In genomic region chr5:71865202-71865601, GRCh38 we compare ENCODE assay signal across 13 cellular contexts.
DNase-seq lines count a peak whose midpoint lies in the region; ATAC-seq and TF ChIP-seq lines count a peak whose summit lies in the region.
"Had no signal": no experiment of that assay in that cellular context is flagged by ENCODE, and none has a peak within 500 bp of the region (broad histone marks: within the 10 kb centered on the region; RNA-seq: fewer than 3 reads in every experiment).

No MANE protein-coding gene starts in this region.

- H3K36me3 ChIP-seq in MG63, result no peaks in the 10 kb centered on the region
- H3K36me3 ChIP-seq in CD4-positive, alpha-beta memory T cell (ENCODE audit: insufficient read depth, low read length), result no peaks in the 10 kb centered on the region
- H3K36me3 ChIP-seq: esophagus squamous epithelium, ovary had no signal

- POLR2A ChIA-PET in CD4-positive, alpha-beta T cell (lab: Charles Lee), result no interaction called here
- POLR2A ChIA-PET in CD4-positive, alpha-beta memory T cell (lab: Charles Lee; ENCODE audit: partially characterized antibody), result no interaction called here

- H3K36me3 Mint-ChIP-seq in neural crest cell (ENCODE audit: low read depth), result no peaks in the 10 kb centered on the region
- no peaks in the 10 kb centered on the region for H3K36me3 Mint-ChIP-seq in CD4-positive, alpha-beta T cell (ENCODE audit: low read depth)
- H3K36me3 Mint-ChIP-seq in CD4-positive, alpha-beta memory T cell, result no peaks in the 10 kb centered on the region
- no peaks in the 10 kb centered on the region for H3K36me3 Mint-ChIP-seq in activated CD8-positive, alpha-beta memory T cell treated with anti-CD3 and anti-CD28 coated beads, Interleukin-2, amount 10 ng/mL, durations not matched to agents 7 days and 5 days
- H3K36me3 Mint-ChIP-seq: activated naive CD8-positive, alpha-beta T cell treated with anti-CD3 and anti-CD28 coated beads, Interleukin-2, amount 10 ng/mL, durations not matched to agents 7 days and 5 days had no signal

- peak overlapping the region; percentile 48 for H3K27ac Mint-ChIP-seq in neural crest cell (ENCODE audit: unreplicated experiment)
- no peak overlapping the region for H3K27ac Mint-ChIP-seq in CD4-positive, alpha-beta T cell
- no peak overlapping the region for H3K27ac Mint-ChIP-seq in CD4-positive, alpha-beta memory T cell
- H3K27ac Mint-ChIP-seq in activated CD8-positive, alpha-beta memory T cell treated with anti-CD3 and anti-CD28 coated beads, Interleukin-2, amount 10 ng/mL, durations not matched to agents 7 days and 5 days, result no peak overlapping the region
- H3K27ac Mint-ChIP-seq: activated naive CD8-positive, alpha-beta T cell treated with anti-CD3 and anti-CD28 coated beads, Interleukin-2, amount 10 ng/mL, durations not matched to agents 7 days and 5 days had no signal

- H3K4me1 Mint-ChIP-seq in neural crest cell, result no peaks in the 10 kb centered on the region
- H3K4me1 Mint-ChIP-seq in CD4-positive, alpha-beta T cell (ENCODE audit: low read depth), result no peaks in the 10 kb centered on the region
- no peaks in the 10 kb centered on the region for H3K4me1 Mint-ChIP-seq in CD4-positive, alpha-beta memory T cell
- H3K4me1 Mint-ChIP-seq in activated CD8-positive, alpha-beta memory T cell treated with anti-CD3 and anti-CD28 coated beads, Interleukin-2, amount 10 ng/mL, durations not matched to agents 7 days and 5 days, result no peaks in the 10 kb centered on the region
- H3K4me1 Mint-ChIP-seq: activated naive CD8-positive, alpha-beta T cell treated with anti-CD3 and anti-CD28 coated beads, Interleukin-2, amount 10 ng/mL, durations not matched to agents 7 days and 5 days had no signal

- H3K27me3 ChIP-seq in MG63, result no peaks in the 10 kb centered on the region
- H3K27me3 ChIP-seq in CD4-positive, alpha-beta T cell (ENCODE audit: control insufficient read depth, insufficient read depth, low read length), result peaks cover 7% of the 10 kb centered on the region
- H3K27me3 ChIP-seq in CD4-positive, alpha-beta memory T cell (ENCODE audit: insufficient read depth, low read length), result no peaks in the 10 kb centered on the region
- H3K27me3 ChIP-seq: ovary had no signal

- H3K4me1 ChIP-seq in CD4-positive, alpha-beta memory T cell (ENCODE audit: insufficient read depth, low read length), result no peaks in the 10 kb centered on the region

- no peak for TF ChIP-seq CTCF in neural crest cell (conservative IDR thresholded peaks at IDR 0.05)
- TF ChIP-seq CTCF in CD4-positive, alpha-beta T cell (IDR thresholded peaks at IDR 0.05), result no peak

- no peak overlapping the region for H3K4me3 ChIP-seq in MG63
- no peak overlapping the region for H3K4me3 ChIP-seq in CD4-positive, alpha-beta memory T cell (ENCODE audit: low read length in 2 of 2)
- H3K4me3 ChIP-seq: esophagus squamous epithelium, ovary had no signal

- peak overlapping the region; percentile 77 for H3K27ac ChIP-seq in caudate nucleus (ENCODE audit: low read depth, low read length)
- H3K27ac ChIP-seq in CD4-positive, alpha-beta T cell (ENCODE audit: low read depth, low read length), result no peak overlapping the region
- no peak overlapping the region for H3K27ac ChIP-seq in CD4-positive, alpha-beta memory T cell (ENCODE audit: low read depth, low read length)
- H3K27ac ChIP-seq: esophagus squamous epithelium, ovary had no signal

- H3K9me3 ChIP-seq in MG63, result no peaks in the 10 kb centered on the region
- H3K9me3 ChIP-seq in CD4-positive, alpha-beta T cell (ENCODE audit: control insufficient read depth, low read length), result no peaks in the 10 kb centered on the region
- no peaks in the 10 kb centered on the region for H3K9me3 ChIP-seq in CD4-positive, alpha-beta memory T cell (ENCODE audit: control insufficient read depth in 1 of 2, low read length in 2 of 2)
- H3K9me3 ChIP-seq: ovary had no signal

- H3K27me3 Mint-ChIP-seq in neural crest cell (ENCODE audit: low read depth), result no peaks in the 10 kb centered on the region
- H3K27me3 Mint-ChIP-seq in CD4-positive, alpha-beta T cell, result peaks cover 46% of the 10 kb centered on the region
- H3K27me3 Mint-ChIP-seq in CD4-positive, alpha-beta memory T cell, result peaks cover 14% of the 10 kb centered on the region in 2 donors
- H3K27me3 Mint-ChIP-seq in activated CD8-positive, alpha-beta memory T cell treated with anti-CD3 and anti-CD28 coated beads, Interleukin-2, amount 10 ng/mL, durations not matched to agents 7 days and 5 days, result peaks cover 16% of the 10 kb centered on the region

- no peak overlapping the region for H3K4me3 Mint-ChIP-seq in neural crest cell
- no peak overlapping the region for H3K4me3 Mint-ChIP-seq in CD4-positive, alpha-beta T cell
- no peak overlapping the region for H3K4me3 Mint-ChIP-seq in CD4-positive, alpha-beta memory T cell
- H3K4me3 Mint-ChIP-seq in activated CD8-positive, alpha-beta memory T cell treated with anti-CD3 and anti-CD28 coated beads, Interleukin-2, amount 10 ng/mL, durations not matched to agents 7 days and 5 days, result no peak overlapping the region
- H3K4me3 Mint-ChIP-seq: activated naive CD8-positive, alpha-beta T cell treated with anti-CD3 and anti-CD28 coated beads, Interleukin-2, amount 10 ng/mL, durations not matched to agents 7 days and 5 days had no signal

- DNase-seq in AG20443 (ENCODE audit: low spot score) (peak; percentile 53), MG63 (peak; percentile 90), caudate nucleus (lab: John Stamatoyannopoulos, UW) (peak in 40 of 61 donors; percentile 8 to 88 (median 28)), neural crest cell (ENCODE audit: low read depth, low spot score) (no peak), D341Med (ENCODE audit: low spot score) (no peak)
- no peak for DNase-seq in CD4-positive, alpha-beta T cell
- no peak for DNase-seq in CD4-positive, alpha-beta memory T cell
- DNase-seq in activated CD8-positive, alpha-beta memory T cell treated with anti-CD3 and anti-CD28 coated beads, Interleukin-2, amount 10 ng/mL, durations not matched to agents 7 days and 5 days, result no peak
- DNase-seq: activated naive CD8-positive, alpha-beta T cell treated with anti-CD3 and anti-CD28 coated beads, Interleukin-2, amount 10 ng/mL, durations not matched to agents 7 days and 5 days; esophagus squamous epithelium; NCI-H526 treated with DMSO at 0.1 percent for 48 hours; ovary; stimulated activated CD4-positive, alpha-beta T cell treated with anti-CD3 and anti-CD28 coated beads, Interleukin-4, amount 100 ng/mL, for 1 hour had no signal

- no peaks in the 10 kb centered on the region for H3K9me3 Mint-ChIP-seq in neural crest cell
- H3K9me3 Mint-ChIP-seq in CD4-positive, alpha-beta T cell, result no peaks in the 10 kb centered on the region
- peaks cover 0 to 7% (median 3%) of the 10 kb centered on the region in 8 donors for H3K9me3 Mint-ChIP-seq in CD4-positive, alpha-beta memory T cell
- H3K9me3 Mint-ChIP-seq in activated CD8-positive, alpha-beta memory T cell treated with anti-CD3 and anti-CD28 coated beads, Interleukin-2, amount 10 ng/mL, durations not matched to agents 7 days and 5 days (ENCODE audit: low read depth), result no peaks in the 10 kb centered on the region
- H3K9me3 Mint-ChIP-seq: activated naive CD8-positive, alpha-beta T cell treated with anti-CD3 and anti-CD28 coated beads, Interleukin-2, amount 10 ng/mL, durations not matched to agents 7 days and 5 days had no signal

- CTCF ChIA-PET in CD4-positive, alpha-beta T cell (lab: Charles Lee), result no interaction called here
- CTCF ChIA-PET in CD4-positive, alpha-beta memory T cell (lab: Charles Lee; ENCODE audit: partially characterized antibody), result no interaction called here
- CTCF ChIA-PET in activated CD8-positive, alpha-beta memory T cell treated with anti-CD3 and anti-CD28 coated beads, Interleukin-2, amount 10 ng/mL, durations not matched to agents 7 days and 5 days (lab: Charles Lee), result no interaction called here

- intact Hi-C loops in CD4-positive, alpha-beta T cell (cut with DNase I, micrococcal nuclease), result no loop called here
- intact Hi-C loops in CD4-positive, alpha-beta memory T cell (cut with micrococcal nuclease), result no loop called here

- no peak for ATAC-seq in CD4-positive, alpha-beta T cell (ENCODE audit: poor library complexity)
- no peak for ATAC-seq in activated CD8-positive, alpha-beta memory T cell treated with anti-CD3 and anti-CD28 coated beads, Interleukin-2, amount 10 ng/mL, durations not matched to agents 7 days and 5 days

Comparison
In these comparisons a context has a peak if more than half of its experiments do, and no peak if none do; other contexts are left out.
1. DNase-seq: peak in AG20443 (single experiment), MG63 (single experiment) and caudate nucleus (40 of 61); none in neural crest cell (single experiment), CD4-positive, alpha-beta T cell (0 of 10), D341Med (single experiment), CD4-positive, alpha-beta memory T cell (0 of 5) and activated CD8-positive, alpha-beta memory T cell treated with anti-CD3 and anti-CD28 coated beads, Interleukin-2, amount 10 ng/mL, durations not matched to agents 7 days and 5 days (single experiment).